Comparison of ENCODE assay signal across 1 cellular context in genomic region chr3:44338010-44338827, GRCh38.
TF ChIP-seq lines count a peak whose summit lies in the region.

Gene TCAIM (plus strand): TSS chr3:44338766. CDS start chr3:44354783, 16,017 bp downstream.

TF ChIP-seq in GM12878, 131 proteins besides CTCF, POLR2A, EP300 and RAD21 (continued from another document):
- TF ChIP-seq BCLAF1 (IDR thresholded peaks at IDR 0.05) (peak; percentile 83), IKZF1 (conservative IDR thresholded peaks at IDR 0.05) (peak; percentile 86), RELA (IDR thresholded peaks at IDR 0.05; ENCODE audit: borderline replicate concordance, partially characterized antibody) (peak; percentile 22), ELK1 (IDR thresholded peaks at IDR 0.05; ENCODE audit: low read depth, low read length) (no peak), CREB1 (IDR thresholded peaks at IDR 0.05; ENCODE audit: low read depth) (peak; percentile 87), IRF3 (IDR thresholded peaks at IDR 0.05) (0 out of 2 replicates have a peak, but pooled peaks have one; percentile 37), POLR2AphosphoS5 (IDR thresholded peaks at IDR 0.05; ENCODE audit: low read length) (peak; percentile 83; the same call in 1 of the 2 replicates), CHD2 (IDR thresholded peaks at IDR 0.05; ENCODE audit: borderline replicate concordance, low read depth, low read length) (0 out of 2 replicates have a peak, but pooled peaks have one; percentile 54), CREM (IDR thresholded peaks at IDR 0.05; ENCODE audit: low read depth) (peak; percentile 91), STAT3 (IDR thresholded peaks at IDR 0.05; ENCODE audit: low read depth, low read length) (no peak), ZNF622 (IDR thresholded peaks at IDR 0.05) (no peak), HDGF (IDR thresholded peaks at IDR 0.05) (peak; percentile 97; the same call in 1 of the 2 replicates), SPI1 (IDR thresholded peaks at IDR 0.05; ENCODE audit: borderline replicate concordance, insufficient read depth, low read depth, low read length) (no peak), E2F4 (IDR thresholded peaks at IDR 0.05; ENCODE audit: low read depth, low read length) (0 out of 2 replicates have a peak, but pooled peaks have one; percentile 13), ZNF24 (IDR thresholded peaks at IDR 0.05) (no peak), NRF1 (conservative IDR thresholded peaks at IDR 0.05; ENCODE audit: low read depth, low read length) (peak; percentile 77), GATAD2B (conservative IDR thresholded peaks at IDR 0.05; ENCODE audit: low read depth) (peak; percentile 69; the same call in 1 of the 2 replicates), PKNOX1 (IDR thresholded peaks at IDR 0.05) (peak; percentile 70; the same call in 1 of the 2 replicates), ASH2L (IDR thresholded peaks at IDR 0.05; ENCODE audit: borderline replicate concordance, low read depth) (peak; percentile 70; the same call in 1 of the 2 replicates), CHD1 (IDR thresholded peaks at IDR 0.05; ENCODE audit: low read depth, low read length) (peak; percentile 88; the same call in 1 of the 2 replicates), MEF2B (IDR thresholded peaks at IDR 0.05; ENCODE audit: partially characterized antibody, poor library complexity, severe bottlenecking) (peak; percentile 53), USF1 (IDR thresholded peaks at IDR 0.05; ENCODE audit: borderline replicate concordance, extremely low read length, insufficient read depth, low read depth, low read length) (peak; percentile 46), LARP7 (IDR thresholded peaks at IDR 0.05) (peak; percentile 39; the same call in 1 of the 2 replicates), EED (IDR thresholded peaks at IDR 0.05; ENCODE audit: low read depth) (peak; percentile 50; the same call in 1 of the 2 replicates), POLR2AphosphoS2 (IDR thresholded peaks at IDR 0.05; ENCODE audit: low read depth, low read length) (peak; percentile 87), HDAC2 (IDR thresholded peaks at IDR 0.05) (0 out of 2 replicates have a peak, but pooled peaks have one; percentile 78), PML (IDR thresholded peaks at IDR 0.05; ENCODE audit: low read length) (peak; percentile 87; the same call in 1 of the 2 replicates), E4F1 (IDR thresholded peaks at IDR 0.05; ENCODE audit: borderline replicate concordance, partially characterized antibody) (peak; percentile 47), BACH1 (IDR thresholded peaks at IDR 0.05; ENCODE audit: borderline replicate concordance) (peak; percentile 62), RUNX3 (IDR thresholded peaks at IDR 0.05; ENCODE audit: low read length) (0 out of 2 replicates have a peak, but pooled peaks have one; percentile 13), RFX5 (IDR thresholded peaks at IDR 0.05; ENCODE audit: low read depth, low read length) (peak; percentile 78), SKIL (IDR thresholded peaks at IDR 0.05; ENCODE audit: low read depth, poor library complexity, severe bottlenecking) (no peak), MAX (IDR thresholded peaks at IDR 0.05; ENCODE audit: low read depth, low read length) (peak; percentile 62), POU2F2 (IDR thresholded peaks at IDR 0.05; ENCODE audit: borderline replicate concordance, low read depth, low read length) (peak; percentile 41; the same call in 1 of the 3 replicates), ZSCAN29 (IDR thresholded peaks at IDR 0.05) (no peak), DPF2 (IDR thresholded peaks at IDR 0.05) (0 out of 2 replicates have a peak, but pooled peaks have one; percentile 71), E2F8 (IDR thresholded peaks at IDR 0.05; ENCODE audit: low read depth, partially characterized antibody) (peak; percentile 56), ATF3 (IDR thresholded peaks at IDR 0.05; ENCODE audit: borderline replicate concordance, extremely low read depth, low read depth, low read length) (no peak), NBN (IDR thresholded peaks at IDR 0.05) (0 out of 2 replicates have a peak, but pooled peaks have one; percentile 82), BRCA1 (IDR thresholded peaks at IDR 0.05; ENCODE audit: low read depth, low read length) (no peak), ZNF207 (IDR thresholded peaks at IDR 0.05; ENCODE audit: borderline replicate concordance) (peak; percentile 69; the same call in 1 of the 2 replicates)
